Comparison of ENCODE assay signal across 32 cellular contexts in genomic region chr10:42615419-42615818, GRCh38.
"Had no signal": no experiment of that assay in that cellular context is flagged by ENCODE, and none has a peak within 500 bp of the region (broad histone marks: within the 10 kb centered on the region; RNA-seq: fewer than 3 reads in every experiment).

No MANE protein-coding gene starts in this region.

- ATAC-seq: activated CD8-positive, alpha-beta T cell treated with anti-CD3 and anti-CD28 coated beads, Interleukin-2, amount 10 ng/mL, durations not matched to agents 7 days and 5 days; activated naive CD4-positive, alpha-beta T cell treated with anti-CD3 and anti-CD28 coated beads, Interleukin-2, amount 50 U/mL, for 72 hours; activated T-cell treated with anti-CD3 and anti-CD28 coated beads, Interleukin-2, amount 50 U/mL, for 72 hours; body of pancreas; foreskin keratinocyte; heart left ventricle; left lobe of liver; lower lobe of right lung; natural killer cell; stimulated activated naive B cell treated with anti-CD40 and anti-IgM and Interleukin-4, amounts not matched to agents 10 μg/mL and 1 μg/mL and 100 μg/mL, for 72 hours had no signal

- H3K4me1 Mint-ChIP-seq: endodermal cell, neural progenitor cell had no signal

- H3K4me2 ChIP-seq: neural progenitor cell, smooth muscle cell had no signal

- H3K27me3 ChIP-seq: body of pancreas, esophagus muscularis mucosa, foreskin keratinocyte, heart left ventricle, neural progenitor cell, right atrium auricular region, stomach, tibial nerve had no signal

- H3K27me3 Mint-ChIP-seq: stimulated activated naive B cell treated with anti-CD40 and anti-IgM and Interleukin-4, amounts not matched to agents 10 μg/mL and 1 μg/mL and 100 μg/mL, for 72 hours had no signal

- H3K79me2 ChIP-seq: parathyroid adenoma had no signal

- H3K27ac ChIP-seq: body of pancreas, esophagus muscularis mucosa, foreskin keratinocyte, heart left ventricle, lower lobe of right lung, neural progenitor cell, parathyroid adenoma, right atrium auricular region, stomach, tibial nerve had no signal

- H3K27ac Mint-ChIP-seq: activated CD8-positive, alpha-beta T cell treated with anti-CD3 and anti-CD28 coated beads, Interleukin-2, amount 10 ng/mL, durations not matched to agents 7 days and 5 days; activated naive CD4-positive, alpha-beta T cell treated with anti-CD3 and anti-CD28 coated beads, Interleukin-2, amount 50 U/mL, for 72 hours; activated T-cell treated with anti-CD3 and anti-CD28 coated beads, Interleukin-2, amount 50 U/mL, for 72 hours; endodermal cell; immature natural killer cell; natural killer cell; neural progenitor cell; stimulated activated naive B cell treated with anti-CD40 and anti-IgM and Interleukin-4, amounts not matched to agents 10 μg/mL and 1 μg/mL and 100 μg/mL, for 72 hours had no signal

- H2AFZ ChIP-seq: neural progenitor cell, parathyroid adenoma had no signal

- H3K4me1 ChIP-seq: body of pancreas, esophagus muscularis mucosa, foreskin keratinocyte, heart left ventricle, lower lobe of right lung, neural progenitor cell, parathyroid adenoma, right atrium auricular region, stomach, tibial nerve had no signal

- H3K9me3 Mint-ChIP-seq: activated T-cell treated with anti-CD3 and anti-CD28 coated beads, Interleukin-2, amount 50 U/mL, for 72 hours; endodermal cell; immature natural killer cell; natural killer cell had no signal

- DNase-seq: activated CD4-positive, alpha-beta T cell treated with anti-CD3 and anti-CD28 coated beads for 1 hour; activated CD8-positive, alpha-beta T cell treated with anti-CD3 and anti-CD28 coated beads, Interleukin-2, amount 10 ng/mL, durations not matched to agents 7 days and 5 days; activated naive CD4-positive, alpha-beta T cell; activated T-cell treated with anti-CD3 and anti-CD28 coated beads for 4 hours; activated T-cell treated with anti-CD3 and anti-CD28 coated beads, Interleukin-2, amount 50 U/mL, for 72 hours; anterior cingulate cortex; body of pancreas; cortex of kidney; endodermal cell; foreskin keratinocyte; heart left ventricle; hypothalamus; immature natural killer cell; kidney glomerular epithelial cell; lower lobe of right lung; mesendoderm; natural killer cell; occipital lobe; stimulated activated CD4-positive, alpha-beta T cell treated with anti-CD3 and anti-CD28 coated beads, Interleukin-1b, Interleukin-23, amount 100 ng/mL, for 48 hours; stimulated activated CD4-positive, alpha-beta T cell treated with anti-CD3 and anti-CD28 coated beads, Interleukin-4, amount 100 ng/mL, for 4 hours; stimulated activated CD8-positive, alpha-beta memory T cell treated with anti-CD3 and anti-CD28 coated beads, Interleukin-4, amount 100 ng/mL, for 48 hours; stimulated activated naive B cell treated with anti-CD40 and anti-IgM and Interleukin-4, amounts not matched to agents 10 μg/mL and 1 μg/mL and 100 μg/mL, for 72 hours; stomach; T-helper 2 cell had no signal

- H3K4me3 Mint-ChIP-seq: activated CD8-positive, alpha-beta T cell treated with anti-CD3 and anti-CD28 coated beads, Interleukin-2, amount 10 ng/mL, durations not matched to agents 7 days and 5 days; activated T-cell treated with anti-CD3 and anti-CD28 coated beads, Interleukin-2, amount 50 U/mL, for 72 hours; endodermal cell; immature natural killer cell; natural killer cell; neural progenitor cell; stimulated activated naive B cell treated with anti-CD40 and anti-IgM and Interleukin-4, amounts not matched to agents 10 μg/mL and 1 μg/mL and 100 μg/mL, for 72 hours had no signal

- H3K4me3 ChIP-seq: body of pancreas, esophagus muscularis mucosa, heart left ventricle, lower lobe of right lung, neural progenitor cell, right atrium auricular region, smooth muscle cell, stomach, tibial nerve had no signal

- H3K9me3 ChIP-seq: body of pancreas, esophagus muscularis mucosa, heart left ventricle, lower lobe of right lung, right atrium auricular region, stomach, tibial nerve had no signal
